ENCODE assay signal across 9 cellular contexts in genomic region chr9:109779711-109780452, GRCh38. TPM values are rescaled to one million over a fixed set of nuclear protein-coding genes. Genes with fewer than 3 reads are reported as not detected.
DNase-seq lines count a peak whose midpoint lies in the region; ATAC-seq and TF ChIP-seq lines count a peak whose summit lies in the region.
"Had no signal": no experiment of that assay in that cellular context is flagged by ENCODE, and none has a peak within 500 bp of the region (broad histone marks: within the 10 kb centered on the region; RNA-seq: fewer than 3 reads in every experiment).

Gene PALM2AKAP2, plus strand, starts transcription at chr9:109780198. Its CDS starts 291 bp downstream, at chr9:109780489.

- H3K36me3 ChIP-seq in brain microvascular endothelial cell (replicated peaks): no peaks in the 10 kb centered on the region
- no peaks in the 10 kb centered on the region for H3K36me3 ChIP-seq in iPS-20b (ENCODE audit: insufficient read depth, low read depth, low read length)
- no peaks in the 10 kb centered on the region for H3K36me3 ChIP-seq in skeletal muscle satellite cell (ENCODE audit: insufficient read depth, low read length)

- no peak for ATAC-seq in HG03025 (IDR thresholded peaks at IDR 0.05; ENCODE audit: low FRiP score, unreplicated experiment)

- H3K4me2 ChIP-seq in skeletal muscle satellite cell (ENCODE audit: low read length): peak within 1 kb of the TSS; percentile 83
- H3K4me2 ChIP-seq: KMS-11 had no signal

- in situ Hi-C loops in brain microvascular endothelial cell (cut with HindIII; ENCODE audit: low pct_ligation_motif_present, low sequenced_read_pairs): no loop called here

- H3K9me3 ChIP-seq in iPS-20b (ENCODE audit: insufficient read depth, low read depth, low read length): no peaks in the 10 kb centered on the region
- no peaks in the 10 kb centered on the region for H3K9me3 ChIP-seq in skeletal muscle satellite cell (replicated peaks; ENCODE audit: low read length)

- TF ChIP-seq CTCF in brain microvascular endothelial cell (IDR thresholded peaks at IDR 0.05; ENCODE audit: low read depth, low read length, missing control alignments): peak; percentile 49

- H3K27ac ChIP-seq in brain microvascular endothelial cell (peak within 1 kb of the TSS; percentile 68), iPS-20b (ENCODE audit: low read length) (no peak within 1 kb of the TSS)
- H3K27ac ChIP-seq: KMS-11 had no signal

- H3K27me3 ChIP-seq in brain microvascular endothelial cell (replicated peaks): no peaks in the 10 kb centered on the region
- peaks cover 38% of the 10 kb centered on the region for H3K27me3 ChIP-seq in iPS-20b (ENCODE audit: insufficient read depth, low read length)
- peaks cover 15% of the 10 kb centered on the region for H3K27me3 ChIP-seq in skeletal muscle satellite cell (ENCODE audit: control insufficient read depth, insufficient read depth, low read length)

- H3K4me3 ChIP-seq in brain microvascular endothelial cell (ENCODE audit: low read depth, low read length): peak within 1 kb of the TSS; percentile 85
- peak within 1 kb of the TSS; percentile 89 for H3K4me3 ChIP-seq in iPS-20b (ENCODE audit: low read length)
- peak within 1 kb of the TSS; percentile 90 for H3K4me3 ChIP-seq in skeletal muscle satellite cell (ENCODE audit: low read length)

- H3K4me1 ChIP-seq in iPS-20b (ENCODE audit: insufficient read depth, low read length): peaks cover 8% of the 10 kb centered on the region; the same call in 1 of the 2 replicates
- H3K4me1 ChIP-seq in skeletal muscle satellite cell (ENCODE audit: control insufficient read depth, insufficient read depth, low read length): peaks cover 3% of the 10 kb centered on the region

- peak within 1 kb of the TSS; percentile 81; the same call in 1 of the 2 replicates for H3K9ac ChIP-seq in iPS-20b (ENCODE audit: low read depth, low read length)
- H3K9ac ChIP-seq in skeletal muscle satellite cell (ENCODE audit: low read depth, low read length): peak within 1 kb of the TSS; percentile 94
- H3K9ac ChIP-seq: KMS-11 had no signal

- DNase-seq in Daoy (ENCODE audit: low read depth) (peak; percentile 89), NCI-H1417 (lab: John Stamatoyannopoulos, UW) (peak; percentile 34 to 81 (median 80)), brain microvascular endothelial cell (peak; percentile 46), GM19238 (ENCODE audit: insufficient read length, low spot score) (no peak)
- DNase-seq in stimulated activated CD4-positive, alpha-beta T cell treated with anti-CD3 and anti-CD28 coated beads, Interleukin-4, amount 100 ng/mL, for 1 hour: no peak

RNA-seq across cellular contexts. Expression of gene PALM2AKAP2, which starts in this region (rescaled TPM):
- 26.9 and 27.4 TPM in 2 replicates for total RNA-seq in Daoy (2014; rRNA removed; shearing (Covaris generic))
- total RNA-seq in skeletal muscle satellite cell (2012; rRNA removed): 3.1 and 8.9 TPM in 2 replicates

Comparison
In these comparisons a context has a peak if more than half of its experiments do, and no peak if none do; other contexts are left out.
1. DNase-seq: peak in Daoy (single experiment), NCI-H1417 (3 of 3) and brain microvascular endothelial cell (single experiment); none in GM19238 (single experiment) and stimulated activated CD4-positive, alpha-beta T cell treated with anti-CD3 and anti-CD28 coated beads, Interleukin-4, amount 100 ng/mL, for 1 hour (single experiment).
2. Peak in every context shown above with its lines, with median percentiles within 50 percentile points of each other: H3K4me3 ChIP-seq.